In genomic region chr6:26173836-26174144, GRCh38 we compare ENCODE assay signal across 11 cellular contexts.
DNase-seq lines count a peak whose midpoint lies in the region; ATAC-seq, FAIRE-seq and TF ChIP-seq lines count a peak whose summit lies in the region.
"Had no signal": no experiment of that assay in that cellular context is flagged by ENCODE, and none has a peak within 500 bp of the region (broad histone marks: within the 10 kb centered on the region; RNA-seq: fewer than 3 reads in every experiment).

No MANE protein-coding gene starts in this region.

- no peak overlapping the region for H3K4me3 ChIP-seq in CD4-positive, alpha-beta memory T cell (ENCODE audit: low read length in 2 of 2)
- H3K4me3 ChIP-seq in HL-60 (replicated peaks; ENCODE audit: insufficient read depth, low read length): no peak overlapping the region
- H3K4me3 ChIP-seq in PC-3 (ENCODE audit: low read length): no peak overlapping the region
- no peak overlapping the region for H3K4me3 ChIP-seq in kidney (ENCODE audit: low read length in 2 of 2)
- H3K4me3 ChIP-seq in gastrocnemius medialis: no peak overlapping the region

- no peaks in the 10 kb centered on the region for H3K27me3 Mint-ChIP-seq in CD4-positive, alpha-beta memory T cell
- no peaks in the 10 kb centered on the region for H3K27me3 Mint-ChIP-seq in natural killer cell (ENCODE audit: low read depth in 2 of 2)

- CTCF ChIA-PET in CD4-positive, alpha-beta memory T cell (lab: Charles Lee; ENCODE audit: partially characterized antibody): interaction anchor here (0.6 to 3.3 kb wide), 23 partner anchors 9 to 970 kb away, joined by 3 to 49 read pairs (median 5); a partner anchor contains a TSS
- CTCF ChIA-PET in PC-3 (lab: Charles Lee): interaction anchor here (0.6 kb wide), 1 partner anchor 422 kb away, joined by 6 read pairs; no protein-coding TSS in a partner anchor

- no peaks in the 10 kb centered on the region for H3K36me3 ChIP-seq in CD4-positive, alpha-beta memory T cell (ENCODE audit: insufficient read depth, low read length)
- H3K36me3 ChIP-seq in PC-3 (ENCODE audit: low read depth, low read length) (no peaks in the 10 kb centered on the region), kidney (ENCODE audit: control insufficient read depth in 1 of 2, insufficient read depth in 2 of 2, low read length in 2 of 2) (no peaks in the 10 kb centered on the region), gastrocnemius medialis (no peaks in the 10 kb centered on the region)
- H3K36me3 ChIP-seq: brain microvascular endothelial cell, stomach had no signal

- no peaks in the 10 kb centered on the region for H4K20me1 ChIP-seq in PC-3 (ENCODE audit: low read length)

- no peaks in the 10 kb centered on the region for H3K79me2 ChIP-seq in PC-3 (ENCODE audit: low read length)

- no peak overlapping the region for H2AFZ ChIP-seq in PC-3 (ENCODE audit: low read length)

- peaks cover 0 to 10% of the 10 kb centered on the region in 2 donors for H3K36me3 Mint-ChIP-seq in CD4-positive, alpha-beta memory T cell
- peaks cover 11 to 23% of the 10 kb centered on the region in 2 donors for H3K36me3 Mint-ChIP-seq in activated naive CD4-positive, alpha-beta T cell treated with anti-CD3 and anti-CD28 coated beads, Interleukin-2, amount 50 U/mL, for 72 hours
- H3K36me3 Mint-ChIP-seq in natural killer cell: no peaks in the 10 kb centered on the region

- no TSS peak for BruUV-seq in PC-3 (replicated peaks; lab: Mats Ljungman, UMichigan)

- FAIRE-seq in kidney (lab: Jason Lieb, UNC): no peak

- H3K4me3 Mint-ChIP-seq in CD4-positive, alpha-beta memory T cell: peak overlapping the region; percentile 11 to 59 (median 40)
- H3K4me3 Mint-ChIP-seq in natural killer cell: peak overlapping the region; percentile 55

- ATAC-seq in activated naive CD4-positive, alpha-beta T cell treated with anti-CD3 and anti-CD28 coated beads, Interleukin-2, amount 50 U/mL, for 72 hours: no peak
- ATAC-seq in natural killer cell: no peak
- no peak for ATAC-seq in PC-3
- no peak for ATAC-seq in gastrocnemius medialis

- intact Hi-C loops in CD4-positive, alpha-beta memory T cell (cut with micrococcal nuclease): loop anchor here (2.0 kb wide), 1 partner anchor 395 kb away; no protein-coding TSS in a partner anchor
- intact Hi-C loops in natural killer cell (cut with micrococcal nuclease) (loop anchor here (2.0 to 5.0 kb wide), 5 partner anchors 15 to 364 kb away; partner anchors contain the start of gene HMGN4), PC-3 (cut with micrococcal nuclease) (loop anchor here (2.0 kb wide), 1 partner anchor 21 kb away; no protein-coding TSS in a partner anchor), kidney (cut with DNase I) (no loop called here), gastrocnemius medialis (cut with DNase I; ENCODE audit: low total_unique reads) (loop anchor here (5.0 to 10.0 kb wide), 7 partner anchors 51 to 421 kb away; partner anchors contain the start of genes ABT1 and BTN2A1)

- no peak overlapping the region for H3K4me2 ChIP-seq in PC-3 (ENCODE audit: low read length)

- H3K4me1 ChIP-seq in CD4-positive, alpha-beta memory T cell (ENCODE audit: insufficient read depth, low read length): peaks cover 44% of the 10 kb centered on the region
- H3K4me1 ChIP-seq in PC-3 (ENCODE audit: insufficient read depth, low read length) (no peaks in the 10 kb centered on the region), kidney (ENCODE audit: control insufficient read depth in 1 of 2, insufficient read depth in 1 of 2, low read depth in 1 of 2, low read length in 2 of 2) (no peaks in the 10 kb centered on the region), gastrocnemius medialis (peaks cover 4 to 13% of the 10 kb centered on the region in 2 donors)

- no peaks in the 10 kb centered on the region for H3K9me3 ChIP-seq in CD4-positive, alpha-beta memory T cell (ENCODE audit: control insufficient read depth in 1 of 2, low read length in 2 of 2)
- H3K9me3 ChIP-seq in PC-3 (ENCODE audit: low read length) (no peaks in the 10 kb centered on the region), kidney (ENCODE audit: control insufficient read depth in 1 of 2, low read length in 2 of 2) (no peaks in the 10 kb centered on the region), gastrocnemius medialis (no peaks in the 10 kb centered on the region)
- H3K9me3 ChIP-seq: stomach had no signal

- in situ Hi-C loops in gastrocnemius medialis (cut with MboI; ENCODE audit: low sequenced_read_pairs in 4 of 4): loop anchor here in 2 of 4 donors (10.0 to 25.0 kb wide), 2 partner anchors 421 to 964 kb away; partner anchors contain the start of gene ABT1 (in 2 of the 2)

- POLR2A ChIA-PET in CD4-positive, alpha-beta memory T cell (lab: Charles Lee; ENCODE audit: partially characterized antibody): interaction anchor here (0.9 to 27.3 kb wide), 22 partner anchors 15 to 972 kb away, joined by 3 to 2476 read pairs (median 14); a partner anchor contains a TSS
- POLR2A ChIA-PET in PC-3 (lab: Charles Lee; ENCODE audit: unreplicated experiment): no interaction called here

- no peak for DNase-seq in CD4-positive, alpha-beta memory T cell
- DNase-seq in HL-60 (ENCODE audit: low read depth in 1 of 2, low spot score in 1 of 2): peak in 1 of 2 experiments; percentile 3
- no peak for DNase-seq in activated naive CD4-positive, alpha-beta T cell treated with anti-CD3 and anti-CD28 coated beads, Interleukin-2, amount 50 U/mL, for 72 hours (ENCODE audit: low spot score in 2 of 2)
- DNase-seq in natural killer cell: no peak
- no peak for DNase-seq in PC-3
- DNase-seq in kidney: no peak
- DNase-seq in gastrocnemius medialis: no peak
- DNase-seq in NOMO-1 (lab: John Stamatoyannopoulos, UW; ENCODE audit: unreplicated experiment in 2 of 2): no peak
- DNase-seq: brain microvascular endothelial cell, SIG-M5, stomach had no signal

- peak overlapping the region; percentile 44 for H3K27ac ChIP-seq in CD4-positive, alpha-beta memory T cell (ENCODE audit: low read depth, low read length)
- H3K27ac ChIP-seq in HL-60 (replicated peaks): peak overlapping the region; percentile 97
- no peak overlapping the region for H3K27ac ChIP-seq in PC-3 (ENCODE audit: low read length)
- no peak overlapping the region for H3K27ac ChIP-seq in kidney (ENCODE audit: low read depth in 2 of 2, low read length in 2 of 2)
- no peak overlapping the region for H3K27ac ChIP-seq in gastrocnemius medialis

- H3F3A ChIP-seq in PC-3 (ENCODE audit: low read length, unreplicated experiment): no peaks in the 10 kb centered on the region

- peak overlapping the region; percentile 64 to 99 (median 78) for H3K27ac Mint-ChIP-seq in CD4-positive, alpha-beta memory T cell
- peak overlapping the region; percentile 93 to 94 for H3K27ac Mint-ChIP-seq in activated naive CD4-positive, alpha-beta T cell treated with anti-CD3 and anti-CD28 coated beads, Interleukin-2, amount 50 U/mL, for 72 hours
- H3K27ac Mint-ChIP-seq in natural killer cell: peak overlapping the region; percentile 96 to 98

- H3K4me1 Mint-ChIP-seq in CD4-positive, alpha-beta memory T cell: peaks cover 31 to 47% (median 34%) of the 10 kb centered on the region in 4 donors
- peaks cover 47 to 54% of the 10 kb centered on the region in 2 donors for H3K4me1 Mint-ChIP-seq in natural killer cell

- H3K9me3 Mint-ChIP-seq in CD4-positive, alpha-beta memory T cell: peaks cover 0 to 4% (median 0%) of the 10 kb centered on the region in 8 donors
- H3K9me3 Mint-ChIP-seq in activated naive CD4-positive, alpha-beta T cell treated with anti-CD3 and anti-CD28 coated beads, Interleukin-2, amount 50 U/mL, for 72 hours: no peaks in the 10 kb centered on the region
- no peaks in the 10 kb centered on the region for H3K9me3 Mint-ChIP-seq in natural killer cell

- H3K27me3 ChIP-seq in CD4-positive, alpha-beta memory T cell (ENCODE audit: insufficient read depth, low read length): no peaks in the 10 kb centered on the region
- H3K27me3 ChIP-seq in HL-60 (ENCODE audit: insufficient read depth, poor library complexity, severe bottlenecking): no peaks in the 10 kb centered on the region
- H3K27me3 ChIP-seq in PC-3 (ENCODE audit: low read length): no peaks in the 10 kb centered on the region
- H3K27me3 ChIP-seq in gastrocnemius medialis: no peaks in the 10 kb centered on the region
- H3K27me3 ChIP-seq: brain microvascular endothelial cell, stomach had no signal

- no peak overlapping the region for H3K9ac ChIP-seq in PC-3 (ENCODE audit: low read length)
- H3K9ac ChIP-seq in kidney (ENCODE audit: low read length in 2 of 2): no peak overlapping the region

- H3K9me2 ChIP-seq in PC-3 (replicated peaks; ENCODE audit: low read length): no peaks in the 10 kb centered on the region

- no peak for TF ChIP-seq POLR2A in gastrocnemius medialis (IDR thresholded peaks at IDR 0.05)

- TF ChIP-seq CTCF in HL-60 (IDR thresholded peaks at IDR 0.05; ENCODE audit: insufficient read depth, low read length) (no peak), natural killer cell (IDR thresholded peaks at IDR 0.05) (no peak), PC-3 (conservative IDR thresholded peaks at IDR 0.05; ENCODE audit: low read depth, low read length) (no peak), kidney (IDR thresholded peaks at IDR 0.05; ENCODE audit: borderline replicate concordance, extremely low read depth, insufficient read depth) (no peak), gastrocnemius medialis (IDR thresholded peaks at IDR 0.05 in 4 of 5, conservative IDR thresholded peaks at IDR 0.05 in 1 of 5) (no peak)

Comparison
In these comparisons a context has a peak if more than half of its experiments do, and no peak if none do; other contexts are left out.
1. H3K27ac ChIP-seq: peak in CD4-positive, alpha-beta memory T cell (single experiment) and HL-60 (single experiment); none in PC-3 (single experiment), kidney (0 of 2) and gastrocnemius medialis (0 of 4).
2. Peak in every context shown above with its lines, with median percentiles within 50 percentile points of each other: H3K27ac Mint-ChIP-seq.